In genomic region chr11:120236169-120237107, GRCh38 we compare ENCODE assay signal across 1 cellular context.
TF ChIP-seq lines count a peak whose summit lies in the region.

No MANE protein-coding gene starts in this region.

TF ChIP-seq in K562, 482 proteins besides CTCF, POLR2A, EP300 and RAD21 (continued from another document):
- no peak for TF ChIP-seq MBD1 (CRISPR knock-in tag; IDR thresholded peaks at IDR 0.05)
- TF ChIP-seq THRB (CRISPR knock-in tag; conservative IDR thresholded peaks at IDR 0.05): 0 out of 2 replicates have a peak, but pooled peaks have one; percentile 69
- TF ChIP-seq BRF1 (IDR thresholded peaks at IDR 0.05; ENCODE audit: borderline replicate concordance, extremely low read depth, insufficient read length): no peak
- no peak for TF ChIP-seq CEBPZ (IDR thresholded peaks at IDR 0.05; ENCODE audit: borderline replicate concordance, low read depth, low read length)
- no peak for TF ChIP-seq THAP7 (CRISPR knock-in tag; IDR thresholded peaks at IDR 0.05)
- TF ChIP-seq NFE2 (IDR thresholded peaks at IDR 0.05; ENCODE audit: low read depth): peak; percentile 9; the same call in 1 of the 2 replicates
- peak; percentile 99 for TF ChIP-seq PML (IDR thresholded peaks at IDR 0.05; ENCODE audit: low read length)
- TF ChIP-seq HDAC2 (IDR thresholded peaks at IDR 0.05): no peak
- no peak for TF ChIP-seq GMEB1 (CRISPR knock-in tag; IDR thresholded peaks at IDR 0.05)
- TF ChIP-seq JUN (IDR thresholded peaks at IDR 0.05; ENCODE audit: borderline replicate concordance, low read depth, low read length): no peak
- no peak for TF ChIP-seq JUN (CRISPR knock-in tag; IDR thresholded peaks at IDR 0.05; ENCODE audit: borderline replicate concordance)
- no peak for TF ChIP-seq CREB3 (tag; conservative IDR thresholded peaks at IDR 0.05; ENCODE audit: low read depth)
- peak; percentile 68; the same call in 1 of the 2 replicates for TF ChIP-seq CREB1 (IDR thresholded peaks at IDR 0.05)
- no peak for TF ChIP-seq CREB1 (CRISPR knock-in tag; IDR thresholded peaks at IDR 0.05)
- no peak for TF ChIP-seq ZNF778 (CRISPR knock-in tag; IDR thresholded peaks at IDR 0.05)
- TF ChIP-seq SFPQ (IDR thresholded peaks at IDR 0.05; ENCODE audit: low read depth, low read length): no peak
- no peak for TF ChIP-seq ZNF436 (CRISPR knock-in tag; IDR thresholded peaks at IDR 0.05)
- TF ChIP-seq POLR3G (IDR thresholded peaks at IDR 0.05; ENCODE audit: extremely low read depth, insufficient read length, insufficient replicate concordance): no peak
- no peak for TF ChIP-seq TCF15 (CRISPR knock-in tag; IDR thresholded peaks at IDR 0.05)
- TF ChIP-seq NFIC (IDR thresholded peaks at IDR 0.05): peak; percentile 31; the same call in 1 of the 2 replicates
- peak; percentile 64 for TF ChIP-seq NCOR1 (IDR thresholded peaks at IDR 0.05)
- TF ChIP-seq HDAC3 (IDR thresholded peaks at IDR 0.05; ENCODE audit: borderline replicate concordance, partially characterized antibody): no peak
- no peak for TF ChIP-seq GATAD2B (IDR thresholded peaks at IDR 0.05; ENCODE audit: borderline replicate concordance)
- TF ChIP-seq ZNF609 (CRISPR knock-in tag; IDR thresholded peaks at IDR 0.05; ENCODE audit: borderline replicate concordance): no peak
- no peak for TF ChIP-seq ZNF354B (CRISPR knock-in tag; IDR thresholded peaks at IDR 0.05)
- TF ChIP-seq AFF4 (CRISPR knock-in tag; IDR thresholded peaks at IDR 0.05): no peak
